10 cellular contexts compared by ENCODE assay signal in the genomic region with DNA sequence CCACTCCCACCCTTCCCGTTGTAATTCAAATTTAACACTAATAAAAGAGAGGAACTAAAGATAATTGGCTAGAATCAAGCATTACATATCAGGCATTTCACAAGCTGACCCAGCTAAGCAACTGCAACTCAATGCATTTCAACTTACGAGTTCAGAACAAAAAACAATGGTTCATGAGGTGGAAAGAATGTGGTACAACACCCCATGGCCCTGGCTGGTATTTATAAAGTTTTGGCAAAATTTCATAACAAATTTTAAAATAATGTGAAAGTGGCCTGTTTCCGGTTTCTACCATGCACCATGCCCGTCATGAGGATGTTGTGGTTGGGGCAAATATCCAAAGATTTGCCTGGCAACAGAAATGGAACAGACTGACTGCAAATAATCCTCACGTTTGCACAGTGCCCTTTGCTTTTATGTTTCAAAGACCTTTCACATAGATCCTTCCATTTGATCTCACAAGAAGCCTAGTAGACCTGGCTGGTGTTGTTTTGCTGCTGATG.
DNase-seq lines count a peak whose midpoint lies in the region; ATAC-seq and TF ChIP-seq lines count a peak whose summit lies in the region.
"Had no signal": no experiment of that assay in that cellular context is flagged by ENCODE, and none has a peak within 500 bp of the region (broad histone marks: within the 10 kb centered on the region; RNA-seq: fewer than 3 reads in every experiment).

No MANE protein-coding gene starts in this region.

- intact Hi-C loops in left colon (cut with DNase I, micrococcal nuclease) = no loop called here

- H3K36me3 ChIP-seq in MM.1S (replicated peaks; ENCODE audit: insufficient read depth, low read length) = no peaks in the 10 kb centered on the region
- H3K36me3 ChIP-seq in effector memory CD4-positive, alpha-beta T cell (ENCODE audit: control insufficient read depth, insufficient read depth, low read length) = no peaks in the 10 kb centered on the region

- peak overlapping the region; percentile 5; the same call in 1 of the 2 replicates for H3K4me2 ChIP-seq in MM.1S (ENCODE audit: low read depth, low read length)

- H3K9me2 ChIP-seq in MM.1S (replicated peaks; ENCODE audit: insufficient read depth, low read length) = no peaks in the 10 kb centered on the region

- no peaks in the 10 kb centered on the region for H4K20me1 ChIP-seq in MM.1S (ENCODE audit: insufficient read depth, low read length)

- no peak for ATAC-seq in left colon
- ATAC-seq in GM21576 (IDR thresholded peaks at IDR 0.05; ENCODE audit: unreplicated experiment) = no peak
- ATAC-seq: HCT116 had no signal

- H3K27me3 ChIP-seq in MM.1S (replicated peaks; ENCODE audit: insufficient read depth, low read length) = no peaks in the 10 kb centered on the region
- H3K27me3 ChIP-seq in effector memory CD4-positive, alpha-beta T cell (replicated peaks; ENCODE audit: control insufficient read depth, insufficient read depth, low read length, poor library complexity, severe bottlenecking) = no peaks in the 10 kb centered on the region

- no peak overlapping the region for H2AFZ ChIP-seq in MM.1S (ENCODE audit: low read length)

- H3K4me3 Mint-ChIP-seq in neural crest cell = peak overlapping the region; percentile 14

- TF ChIP-seq CTCF in MM.1S (IDR thresholded peaks at IDR 0.05; ENCODE audit: low read length) (no peak), neural crest cell (conservative IDR thresholded peaks at IDR 0.05) (peak; percentile 35)

- H3K4me1 Mint-ChIP-seq in neural crest cell = peaks cover 63% of the 10 kb centered on the region

- peaks cover 8% of the 10 kb centered on the region for H3K9me3 Mint-ChIP-seq in neural crest cell

- peak overlapping the region; percentile 11; the same call in 1 of the 2 replicates for H3K27ac ChIP-seq in MM.1S (ENCODE audit: low read length)
- no peak overlapping the region for H3K27ac ChIP-seq in effector memory CD4-positive, alpha-beta T cell (ENCODE audit: insufficient read depth, low read length, poor library complexity, severe bottlenecking)

- H3K27ac Mint-ChIP-seq in neural crest cell (ENCODE audit: unreplicated experiment) = peak overlapping the region; percentile 95

- peaks cover 48% of the 10 kb centered on the region for H3K4me1 ChIP-seq in MM.1S (ENCODE audit: low read length)
- H3K4me1 ChIP-seq in effector memory CD4-positive, alpha-beta T cell (ENCODE audit: control insufficient read depth, insufficient read depth, low read length, poor library complexity, severe bottlenecking) = no peaks in the 10 kb centered on the region

- H3K36me3 Mint-ChIP-seq in neural crest cell (ENCODE audit: low read depth) = no peaks in the 10 kb centered on the region

- H3K9ac ChIP-seq in MM.1S (ENCODE audit: low read length) = no peak overlapping the region

- no peak overlapping the region for H3K4me3 ChIP-seq in MM.1S (ENCODE audit: low read length)
- no peak overlapping the region for H3K4me3 ChIP-seq in effector memory CD4-positive, alpha-beta T cell (ENCODE audit: insufficient read depth, low read depth, low read length, poor library complexity, severe bottlenecking)

- H3K9me3 ChIP-seq in MM.1S (replicated peaks; ENCODE audit: insufficient read depth, low read length) = no peaks in the 10 kb centered on the region
- no peaks in the 10 kb centered on the region for H3K9me3 ChIP-seq in effector memory CD4-positive, alpha-beta T cell (ENCODE audit: control insufficient read depth, low read length)

- H3F3A ChIP-seq in MM.1S (ENCODE audit: insufficient read depth, low read length) = no peaks in the 10 kb centered on the region

- no peaks in the 10 kb centered on the region for H3K79me2 ChIP-seq in MM.1S (ENCODE audit: low read length)

- H3K27me3 Mint-ChIP-seq in neural crest cell (ENCODE audit: low read depth) = no peaks in the 10 kb centered on the region

- peak; percentile 29 for DNase-seq in Daoy (ENCODE audit: low read depth)
- peak; percentile 43 for DNase-seq in MM.1S
- DNase-seq in dermis microvascular lymphatic vessel endothelial cell (ENCODE audit: low read depth in 2 of 2) = peak; percentile 88 to 97
- no peak for DNase-seq in neural crest cell (ENCODE audit: low read depth, low spot score)
- DNase-seq in left colon = no peak
- DNase-seq in effector memory CD4-positive, alpha-beta T cell = no peak
- no peak for DNase-seq in SHP77 treated with DMSO at 0.1 percent for 48 hours (lab: John Stamatoyannopoulos, UW)
- DNase-seq: NCI-H1417 had no signal

Comparison
In these comparisons a context has a peak if more than half of its experiments do, and no peak if none do; other contexts are left out.
1. DNase-seq: peak in Daoy (single experiment), MM.1S (single experiment) and dermis microvascular lymphatic vessel endothelial cell (2 of 2); none in neural crest cell (single experiment), left colon (0 of 2), effector memory CD4-positive, alpha-beta T cell (0 of 3) and SHP77 treated with DMSO at 0.1 percent for 48 hours (single experiment).